Comparison of ENCODE assay signal across 8 cellular contexts in genomic region chr14:24710403-24711063, GRCh38.
A peak's percentile ranks its signal among the peaks of the same experiment; 100 is the strongest.
DNase-seq lines count a peak whose midpoint lies in the region; ATAC-seq and TF ChIP-seq lines count a peak whose summit lies in the region.

No MANE protein-coding gene starts in this region.

- no peak overlapping the region for H3K27ac ChIP-seq in brain microvascular endothelial cell

- H3K27ac Mint-ChIP-seq in immature natural killer cell = peak overlapping the region in 4 of 6 donors; percentile 67 to 80 (median 76)

- H3K9me3 Mint-ChIP-seq in immature natural killer cell = no peaks in the 10 kb centered on the region

- H3K36me3 Mint-ChIP-seq in immature natural killer cell = peaks cover 0 to 7% (median 6%) of the 10 kb centered on the region in 3 donors

- in situ Hi-C loops in brain microvascular endothelial cell (cut with HindIII; ENCODE audit: low pct_ligation_motif_present, low sequenced_read_pairs) = no loop called here

- H3K27me3 ChIP-seq in brain microvascular endothelial cell (replicated peaks) = no peaks in the 10 kb centered on the region

- DNase-seq in NK-92 treated with Interleukin-12 subunit alpha and Interleukin-12 subunit beta, amount 100 ng/mL, for 24 hours (lab: John Stamatoyannopoulos, UW) = peak; percentile 22
- DNase-seq in NK-92 (lab: John Stamatoyannopoulos, UW; ENCODE audit: unreplicated experiment) (no peak), MV-4-11 (lab: John Stamatoyannopoulos, UW) (peak; percentile 35), T-helper 1 cell (peak in 4 of 5 donors; percentile 22 to 53 (median 31)), brain microvascular endothelial cell (peak; percentile 47), immature natural killer cell (peak; percentile 68 to 75 (median 72))
- DNase-seq in stimulated activated CD4-positive, alpha-beta T cell treated with anti-CD3 and anti-CD28 coated beads, Interleukin-12 subunit alpha, Interleukin-12 subunit beta, amount 100 ng/mL, for 48 hours (ENCODE audit: low read depth in 2 of 3, low spot score in 1 of 3) = peak; percentile 36 to 60 (median 45)

- H3K36me3 ChIP-seq in brain microvascular endothelial cell (replicated peaks) = no peaks in the 10 kb centered on the region

- peaks cover 0 to 6% (median 4%) of the 10 kb centered on the region in 3 donors for H3K27me3 Mint-ChIP-seq in immature natural killer cell (ENCODE audit: low read depth in 3 of 3)

- TF ChIP-seq CTCF in brain microvascular endothelial cell (IDR thresholded peaks at IDR 0.05; ENCODE audit: low read depth, low read length, missing control alignments) = peak; percentile 87

- ATAC-seq in GM19035 (IDR thresholded peaks at IDR 0.05; ENCODE audit: unreplicated experiment) = no peak

- H3K4me3 Mint-ChIP-seq in immature natural killer cell = peak overlapping the region in 2 of 5 donors; percentile 18 to 56

- peaks cover 33 to 45% of the 10 kb centered on the region in 2 donors for H3K4me1 Mint-ChIP-seq in immature natural killer cell

- no peak overlapping the region for H3K4me3 ChIP-seq in brain microvascular endothelial cell (ENCODE audit: low read depth, low read length)
